In the genomic region with DNA sequence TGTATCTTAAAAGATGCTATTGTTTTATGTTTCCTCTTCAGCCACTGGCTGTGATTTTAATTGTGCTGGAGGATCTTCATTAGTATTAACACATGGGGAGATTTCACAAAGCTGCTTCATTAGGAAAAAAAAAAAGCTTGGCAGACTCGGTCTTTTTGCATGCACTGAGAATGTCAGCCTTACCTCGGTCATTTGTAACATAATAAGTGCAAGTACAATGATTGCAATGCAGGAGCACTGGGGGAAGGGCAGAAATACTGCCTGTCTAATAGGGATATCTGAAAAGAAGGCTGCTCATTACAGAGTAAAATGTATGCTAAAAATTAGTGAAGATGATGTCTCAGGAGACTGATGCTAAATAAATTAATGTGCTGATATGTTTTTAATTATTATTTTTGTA, we compare ENCODE assay signal across 8 cellular contexts. TPM values are rescaled to one million over a fixed set of nuclear protein-coding genes. Genes with fewer than 3 reads are reported as not detected.
DNase-seq lines count a peak whose midpoint lies in the region; ATAC-seq and TF ChIP-seq lines count a peak whose summit lies in the region.

No MANE protein-coding gene starts in this region.

- H3K36me3 ChIP-seq in sigmoid colon: no peaks in the 10 kb centered on the region

- TF ChIP-seq CTCF in HFFc6 (IDR thresholded peaks at IDR 0.05) (no peak), sigmoid colon (IDR thresholded peaks at IDR 0.05) (no peak), CD14-positive monocyte (IDR thresholded peaks at IDR 0.05) (no peak)

- no peak for ATAC-seq in GM21529 (IDR thresholded peaks at IDR 0.05; ENCODE audit: unreplicated experiment)
- no peak for ATAC-seq in HG03135 (IDR thresholded peaks at IDR 0.05; ENCODE audit: unreplicated experiment)

- H3K9me3 ChIP-seq in sigmoid colon: no peaks in the 10 kb centered on the region

- 8 to 44% methylated on average over 2 of the region's 2 CpGs for WGBS in sigmoid colon, 2 donors

- no peaks in the 10 kb centered on the region for H3K36me3 Mint-ChIP-seq in HFFc6 (ENCODE audit: low read depth)
- no peaks in the 10 kb centered on the region for H3K36me3 Mint-ChIP-seq in CD14-positive monocyte

- no peaks in the 10 kb centered on the region for H3K9me3 Mint-ChIP-seq in HFFc6
- H3K9me3 Mint-ChIP-seq in CD14-positive monocyte: peaks cover 0 to 3% (median 0%) of the 10 kb centered on the region in 7 donors

- H3K27me3 ChIP-seq in sigmoid colon: no peaks in the 10 kb centered on the region

- peaks cover 0 to 25% (median 15%) of the 10 kb centered on the region in 4 donors for H3K4me1 ChIP-seq in sigmoid colon

- no peak for DNase-seq in HFFc6
- peak; percentile 76 for DNase-seq in NCI-H82 (lab: John Stamatoyannopoulos, UW)
- peak; percentile 27 for DNase-seq in fibroblast of gingiva (ENCODE audit: low read depth)
- DNase-seq in sigmoid colon: no peak
- DNase-seq in CD14-positive monocyte (ENCODE audit: low spot score): no peak
- DNase-seq in activated CD4-positive, alpha-beta T cell treated with anti-CD3 and anti-CD28 coated beads for 48 hours: no peak

- no peak for TF ChIP-seq EP300 in sigmoid colon (IDR thresholded peaks at IDR 0.05)

- H3K4me3 Mint-ChIP-seq in HFFc6 (0 out of 2 replicates have a peak overlapping the region, but pooled peaks have one; percentile 21), CD14-positive monocyte (peak overlapping the region in 1 of 2 donors; percentile 18)

- H3K4me1 Mint-ChIP-seq in HFFc6 (ENCODE audit: low read depth): peaks cover 32% of the 10 kb centered on the region
- peaks cover 46% of the 10 kb centered on the region for H3K4me1 Mint-ChIP-seq in CD14-positive monocyte

- H3K27me3 Mint-ChIP-seq in HFFc6 (ENCODE audit: insufficient read depth) (no peaks in the 10 kb centered on the region; the same call in 1 of the 2 replicates), CD14-positive monocyte (ENCODE audit: low read depth in 3 of 3) (no peaks in the 10 kb centered on the region)

- H3K27ac Mint-ChIP-seq in HFFc6 (no peak overlapping the region), CD14-positive monocyte (peak overlapping the region in 1 of 7 donors; percentile 10)

- intact Hi-C loops in sigmoid colon (cut with DNase I) (loop anchor here (10.0 kb wide), 2 partner anchors 333 to 653 kb away; a partner anchor contains a TSS), CD14-positive monocyte (cut with micrococcal nuclease) (no loop called here)

- peak overlapping the region in 2 of 4 donors; percentile 96 to 99 for H3K27ac ChIP-seq in sigmoid colon

- no peak for TF ChIP-seq POLR2A in sigmoid colon (IDR thresholded peaks at IDR 0.05)

- H3K4me3 ChIP-seq in sigmoid colon: peak overlapping the region in 3 of 4 donors; percentile 75 to 94 (median 88)

RNA-seq across cellular contexts. Expression of a gene that starts 1.3 kb away (rescaled TPM):
- total RNA-seq in HFFc6 (2021; fragmentation: NEBNext Ultra II Directional; extraction: Animal tissue kit (Norgen Biotek cat#: 25700)): 10 to 100 TPM; 18.6 to 23.7 (median 19.2) TPM
- total RNA-seq in sigmoid colon: 100 to 1,000 TPM; 105 to 156 (median 145) TPM
- polyA plus RNA-seq in sigmoid colon: 10 to 100 TPM in 1 of 3 donors, 1 to 10 TPM in 2; 7.6 to 18.4 (median 9.0) TPM
- polyA plus RNA-seq in CD14-positive monocyte: 10 to 100 TPM; 12.9 to 34.2 TPM

Comparison
In these comparisons a context has a peak if more than half of its experiments do, and no peak if none do; other contexts are left out.
1. DNase-seq: peak in NCI-H82 (single experiment) and fibroblast of gingiva (single experiment); none in HFFc6 (single experiment), sigmoid colon (single experiment), CD14-positive monocyte (single experiment) and activated CD4-positive, alpha-beta T cell treated with anti-CD3 and anti-CD28 coated beads for 48 hours (single experiment).
2. RNA of a gene that starts 1.3 kb away (total RNA-seq): 105 to 156 TPM in sigmoid colon; 18.6 to 23.7 TPM in HFFc6; every median in the first group is over 4 times any median in the second.